27 cellular contexts compared by ENCODE assay signal in the genomic region with DNA sequence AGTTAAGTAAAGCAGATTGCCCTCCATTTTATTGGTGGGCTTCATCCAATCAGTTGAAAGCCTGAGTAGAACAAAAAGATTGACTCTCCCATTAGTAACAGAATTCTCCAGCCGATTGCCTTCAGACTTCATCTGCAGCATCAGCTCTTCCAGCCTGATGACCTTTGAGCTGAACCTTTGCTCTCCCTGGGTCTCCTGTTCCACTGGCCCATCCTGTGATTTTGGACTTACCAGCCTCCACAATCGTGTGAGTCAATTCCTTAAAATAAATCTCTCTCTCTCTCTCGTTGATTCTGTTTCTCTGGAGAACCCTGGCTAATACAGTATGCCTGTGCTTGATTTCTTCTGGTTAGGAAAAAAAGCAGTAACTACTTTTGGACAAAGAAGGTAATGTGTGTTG.
"Had no signal": no experiment of that assay in that cellular context is flagged by ENCODE, and none has a peak within 500 bp of the region (broad histone marks: within the 10 kb centered on the region; RNA-seq: fewer than 3 reads in every experiment).

No MANE protein-coding gene starts in this region.

- H3K4me1 ChIP-seq: stomach, suprapubic skin, testis, thyroid gland, tibial artery, tibial nerve, transverse colon, upper lobe of left lung, upper lobe of right lung, uterus, vagina had no signal

- H3K27me3 ChIP-seq: stomach, suprapubic skin, testis, thyroid gland, tibial artery, tibial nerve, transverse colon, upper lobe of left lung, upper lobe of right lung, uterus, vagina had no signal

- H3K36me3 ChIP-seq: stomach, suprapubic skin, thoracic aorta, thyroid gland, tibial artery, tibial nerve, transverse colon, upper lobe of left lung, upper lobe of right lung, uterus, vagina had no signal

- ATAC-seq: stimulated activated effector memory CD8-positive, alpha-beta T cell treated with anti-CD3 and anti-CD28 coated beads, Interleukin-12 subunit alpha, Interleukin-12 subunit beta, amount 100 ng/mL, for 72 hours; stimulated activated memory B cell treated with anti-CD40 and anti-IgM and Interleukin-4, amounts not matched to agents 10 μg/mL and 1 μg/mL and 100 μg/mL, for 72 hours; stimulated activated naive B cell treated with anti-CD40 and anti-IgM and Interleukin-4, amounts not matched to agents 10 μg/mL and 1 μg/mL and 100 μg/mL, for 72 hours; stimulated activated naive CD8-positive, alpha-beta T cell treated with anti-CD3 and anti-CD28 coated beads, Interleukin-15, amount 100 ng/mL, for 72 hours; stimulated activated naive CD8-positive, alpha-beta T cell treated with anti-CD3 and anti-CD28 coated beads, Interleukin-15, Interleukin-2, amounts not matched to agents 100 U/mL and 50 U/mL, for 24 hours; upper lobe of right lung had no signal

- H3K4me3 ChIP-seq: stomach, suprapubic skin, testis, thoracic aorta, thyroid gland, tibial artery, tibial nerve, transverse colon, upper lobe of left lung, upper lobe of right lung, uterus, vagina had no signal

- H3K27ac ChIP-seq: stomach, suprapubic skin, testis, thoracic aorta, thyroid gland, tibial artery, tibial nerve, transverse colon, upper lobe of left lung, upper lobe of right lung, uterus, vagina had no signal

- H3K9me3 ChIP-seq: stomach, suprapubic skin, testis, thoracic aorta, thyroid gland, tibial artery, tibial nerve, transverse colon, upper lobe of left lung, upper lobe of right lung, uterus, vagina had no signal

- FAIRE-seq: urothelium cell line had no signal

- DNase-seq: stimulated activated CD4-positive, alpha-beta T cell treated with anti-CD3 and anti-CD28 coated beads, Interleukin-2, amount 100 ng/mL, for 48 hours; stimulated activated CD4-positive, alpha-beta T cell treated with anti-CD3 and anti-CD28 coated beads, Interleukin-4, amount 100 ng/mL, for 1 hour; stimulated activated CD4-positive, alpha-beta T cell treated with anti-CD3 and anti-CD28 coated beads, Interleukin-4, amount 100 ng/mL, for 24 hours; stimulated activated CD4-positive, alpha-beta T cell treated with anti-CD3 and anti-CD28 coated beads, Interleukin-4, amount 100 ng/mL, for 4 hours; stimulated activated CD8-positive, alpha-beta memory T cell treated with anti-CD3 and anti-CD28 coated beads, Interleukin-4, amount 100 ng/mL, for 48 hours; stimulated activated naive B cell treated with anti-CD40 and anti-IgM and Interleukin-4, amounts not matched to agents 10 μg/mL and 1 μg/mL and 100 μg/mL, for 72 hours; stimulated activated naive CD4-positive, alpha-beta T cell; stimulated activated naive CD4-positive, alpha-beta T cell treated with Interleukin-2 at 50 U/mL for 16 hours; stimulated activated naive CD8-positive, alpha-beta T cell treated with anti-CD3 and anti-CD28 coated beads, Interleukin-15, amount 100 ng/mL, for 72 hours; stimulated activated naive CD8-positive, alpha-beta T cell treated with anti-CD3 and anti-CD28 coated beads, Interleukin-15, Interleukin-2, amounts not matched to agents 100 U/mL and 50 U/mL, for 24 hours; stomach; substantia nigra; testis; thyroid gland; tibial artery; transverse colon; trophoblast cell; upper lobe of left lung; upper lobe of right lung; uterus had no signal
